Comparison of ENCODE assay signal across 8 cellular contexts in genomic region chr18:48949051-48949605, GRCh38. TPM values are rescaled to one million over a fixed set of nuclear protein-coding genes. Genes with fewer than 3 reads are reported as not detected.
DNase-seq lines count a peak whose midpoint lies in the region; ATAC-seq, FAIRE-seq and TF ChIP-seq lines count a peak whose summit lies in the region.

No MANE protein-coding gene starts in this region.

- H3K36me3 Mint-ChIP-seq in activated CD4-positive, alpha-beta T cell treated with anti-CD3 and anti-CD28 coated beads for 36 hours (ENCODE audit: low read depth), result peaks cover 30% of the 10 kb centered on the region
- peaks cover 10% of the 10 kb centered on the region for H3K36me3 Mint-ChIP-seq in brain

- peak overlapping the region; percentile 85 to 89 for H3K4me3 ChIP-seq in left lung

- H3K27me3 Mint-ChIP-seq in activated CD4-positive, alpha-beta T cell treated with anti-CD3 and anti-CD28 coated beads for 36 hours, result no peaks in the 10 kb centered on the region
- peaks cover 21% of the 10 kb centered on the region for H3K27me3 Mint-ChIP-seq in brain

- TF ChIP-seq CTCF in brain (conservative IDR thresholded peaks at IDR 0.05), result no peak
- no peak for TF ChIP-seq CTCF in left lung (IDR thresholded peaks at IDR 0.05)

- peak overlapping the region; percentile 85 for H3K27ac Mint-ChIP-seq in activated CD4-positive, alpha-beta T cell treated with anti-CD3 and anti-CD28 coated beads for 36 hours
- peak overlapping the region; percentile 86 to 99 (median 94) for H3K27ac Mint-ChIP-seq in brain

- H3K27me3 ChIP-seq in left lung, result no peaks in the 10 kb centered on the region

- peak overlapping the region; percentile 97 for H3K4me3 Mint-ChIP-seq in activated CD4-positive, alpha-beta T cell treated with anti-CD3 and anti-CD28 coated beads for 36 hours
- peak overlapping the region; percentile 89 to 100 (median 99) for H3K4me3 Mint-ChIP-seq in brain

- peak; percentile 59 for DNase-seq in activated CD4-positive, alpha-beta T cell treated with anti-CD3 and anti-CD28 coated beads for 36 hours
- no peak for DNase-seq in activated CD4-positive, alpha-beta T cell treated with anti-CD3 and anti-CD28 coated beads, Interleukin-2, amount 50 U/mL, for 4 hours
- peak; percentile 44 for DNase-seq in RCC 7860 (ENCODE audit: low spot score)
- DNase-seq in left lung, result peak in 1 of 2 donors; percentile 84
- DNase-seq in substantia nigra (lab: John Stamatoyannopoulos, UW), result peak in 6 of 49 donors; percentile 32 to 73 (median 64)
- no peak for DNase-seq in RKO (ENCODE audit: low spot score)
- no peak for DNase-seq in HUDEP-2 (lab: John Stamatoyannopoulos, UW; ENCODE audit: unreplicated experiment in 76 of 76)

- intact Hi-C loops in activated CD4-positive, alpha-beta T cell treated with anti-CD3 and anti-CD28 coated beads for 36 hours (cut with DNase I, micrococcal nuclease), result loop anchor here (1.0 to 5.0 kb wide), 3 partner anchors 16 to 117 kb away; no protein-coding TSS in a partner anchor
- intact Hi-C loops in left lung (cut with DNase I), result loop anchor here in 1 of 2 donors (10.0 kb wide), 2 partner anchors 164 to 264 kb away; no protein-coding TSS in a partner anchor

- peaks cover 39 to 50% of the 10 kb centered on the region in 2 donors for H3K4me1 ChIP-seq in left lung

- H3K9me3 Mint-ChIP-seq in activated CD4-positive, alpha-beta T cell treated with anti-CD3 and anti-CD28 coated beads for 36 hours (ENCODE audit: low read depth), result no peaks in the 10 kb centered on the region
- H3K9me3 Mint-ChIP-seq in brain, result peaks cover 0 to 6% (median 0%) of the 10 kb centered on the region in 5 experiments

- H3K9me3 ChIP-seq in left lung, result no peaks in the 10 kb centered on the region

- CTCF ChIA-PET in activated CD4-positive, alpha-beta T cell treated with anti-CD3 and anti-CD28 coated beads for 36 hours (lab: Charles Lee), result interaction anchor here (0.8 to 1.3 kb wide), 2 partner anchors 16 to 57 kb away, joined by 3 to 4 read pairs; no protein-coding TSS in a partner anchor

- POLR2A ChIA-PET in activated CD4-positive, alpha-beta T cell treated with anti-CD3 and anti-CD28 coated beads for 36 hours (lab: Charles Lee), result no interaction called here

- peaks cover 46% of the 10 kb centered on the region for H3K4me1 Mint-ChIP-seq in activated CD4-positive, alpha-beta T cell treated with anti-CD3 and anti-CD28 coated beads for 36 hours
- peaks cover 56% of the 10 kb centered on the region for H3K4me1 Mint-ChIP-seq in brain

- peak overlapping the region; percentile 97 to 99 for H3K27ac ChIP-seq in left lung
- peak overlapping the region; percentile 88 for H3K27ac ChIP-seq in substantia nigra (ENCODE audit: low read depth, low read length, poor library complexity, severe bottlenecking)

- H3K36me3 ChIP-seq in left lung, result peaks cover 0 to 31% of the 10 kb centered on the region in 2 donors

- FAIRE-seq in RCC 7860 (lab: Jason Lieb, UNC), result no peak

- peak; percentile 6 for ATAC-seq in activated CD4-positive, alpha-beta T cell treated with anti-CD3 and anti-CD28 coated beads for 36 hours
- ATAC-seq in left lung, result peak; percentile 1

RNA-seq across cellular contexts. Expression of gene SMAD7, which starts 1.6 kb away (rescaled TPM):
- total RNA-seq in activated CD4-positive, alpha-beta T cell treated with anti-CD3 and anti-CD28 coated beads for 36 hours, result 1 to 10 TPM; 7.2 to 9.3 TPM
- polyA plus RNA-seq in brain (ENCODE audit: insufficient read depth, low read depth, low replicate concordance), result 8.0 TPM
- 10 to 100 TPM; 43.3 to 46.3 TPM for total RNA-seq in left lung

Comparison
In these comparisons a context has a peak if more than half of its experiments do, and no peak if none do; other contexts are left out.
1. DNase-seq: peak in activated CD4-positive, alpha-beta T cell treated with anti-CD3 and anti-CD28 coated beads for 36 hours (single experiment) and RCC 7860 (single experiment); none in activated CD4-positive, alpha-beta T cell treated with anti-CD3 and anti-CD28 coated beads, Interleukin-2, amount 50 U/mL, for 4 hours (0 of 2), RKO (single experiment) and HUDEP-2 (0 of 76).
2. RNA of gene SMAD7, which starts 1.6 kb away (total RNA-seq): 43.3 to 46.3 TPM in left lung; 7.2 to 9.3 TPM in activated CD4-positive, alpha-beta T cell treated with anti-CD3 and anti-CD28 coated beads for 36 hours; every median in the first group is over 4 times any median in the second.